12 cellular contexts compared by ENCODE assay signal in the genomic region with DNA sequence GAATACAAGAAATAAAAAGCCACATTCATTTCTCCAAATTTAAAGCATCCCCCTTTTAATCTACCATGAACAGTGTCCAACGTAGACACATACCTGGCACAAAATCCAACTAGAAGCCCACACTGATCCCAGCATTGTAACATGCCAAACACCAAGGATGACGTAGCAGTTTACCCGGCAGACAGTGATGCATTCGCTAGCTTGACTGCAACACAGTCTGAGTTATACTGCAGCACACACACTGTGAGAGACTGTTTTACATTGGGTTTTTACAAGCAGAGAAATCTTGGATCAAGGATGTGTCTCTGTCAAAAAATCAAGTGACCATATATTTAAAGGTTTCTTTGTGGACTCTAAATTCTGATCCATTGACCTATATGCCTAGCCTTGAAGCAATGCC.
A peak's percentile ranks its signal among the peaks of the same experiment; 100 is the strongest.
DNase-seq lines count a peak whose midpoint lies in the region; ATAC-seq, FAIRE-seq and TF ChIP-seq lines count a peak whose summit lies in the region.
"Had no signal": no experiment of that assay in that cellular context is flagged by ENCODE, and none has a peak within 500 bp of the region (broad histone marks: within the 10 kb centered on the region; RNA-seq: fewer than 3 reads in every experiment).

No MANE protein-coding gene starts in this region.

- H3K4me1 Mint-ChIP-seq in activated CD4-positive, alpha-beta memory T cell treated with anti-CD3 and anti-CD28 coated beads for 36 hours (ENCODE audit: low read depth) = no peaks in the 10 kb centered on the region

- H3K9ac ChIP-seq in GM12878 (ENCODE audit: control insufficient read depth, insufficient read depth, low read length) = no peak overlapping the region

- 98% methylated on average over 4 of the region's 4 CpGs for WGBS in GM12878 (ENCODE audit: insufficient coverage, insufficient replicate concordance, low lambda C conversion rate, missing lambda C conversion rate)

- peaks cover 5% of the 10 kb centered on the region for H3K36me3 Mint-ChIP-seq in activated CD4-positive, alpha-beta memory T cell treated with anti-CD3 and anti-CD28 coated beads for 36 hours

- H3K9me3 Mint-ChIP-seq in activated CD4-positive, alpha-beta memory T cell treated with anti-CD3 and anti-CD28 coated beads for 36 hours = no peaks in the 10 kb centered on the region
- H3K9me3 Mint-ChIP-seq: dendritic cell treated with granulocyte-macrophage colony-stimulating factor and Interleukin-4, amounts not matched to agents 40 ng/mL and 50 ng/mL, for 4 days; IgD-negative memory B cell; T-helper 1 cell treated with Interleukin-12 subunit alpha and Interleukin-12 subunit beta and Interleukin-4 antibody, amounts not matched to agents 30 μg/mL and 1 μg/mL, for 36 hours had no signal

- no peaks in the 10 kb centered on the region for H3K27me3 Mint-ChIP-seq in activated CD4-positive, alpha-beta memory T cell treated with anti-CD3 and anti-CD28 coated beads for 36 hours
- H3K27me3 Mint-ChIP-seq: dendritic cell treated with granulocyte-macrophage colony-stimulating factor and Interleukin-4, amounts not matched to agents 40 ng/mL and 50 ng/mL, for 4 days; IgD-negative memory B cell had no signal

- peak overlapping the region; percentile 37; the same call in 1 of the 2 replicates for H3K4me3 ChIP-seq in LNCaP clone FGC (ENCODE audit: low read depth, low read length)
- no peak overlapping the region for H3K4me3 ChIP-seq in GM12878

- POLR2A ChIA-PET in GM12878 (lab: Charles Lee) = no interaction called here
- POLR2A ChIA-PET in activated CD4-positive, alpha-beta memory T cell treated with anti-CD3 and anti-CD28 coated beads for 36 hours (lab: Charles Lee) = no interaction called here

- TF ChIP-seq RAD21 in GM12878 (IDR thresholded peaks at IDR 0.05; ENCODE audit: insufficient read depth, low read depth, low read length) = no peak

- no peak for TF ChIP-seq POLR2A in GM12878 (IDR thresholded peaks at IDR 0.05; ENCODE audit: low read depth, low read length)

- no peaks in the 10 kb centered on the region for H3K36me3 ChIP-seq in GM12878 (ENCODE audit: control insufficient read depth in 2 of 2, insufficient read depth in 2 of 2, low read length in 1 of 2)

- no peak for FAIRE-seq in GM12878 (lab: Jason Lieb, UNC)
- FAIRE-seq: islet of Langerhans had no signal

- BruUV-seq in GM12878 (replicated peaks; lab: Mats Ljungman, UMichigan) = TSS peak; percentile 20

- CTCF ChIA-PET in GM12878 (lab: Yijun Ruan, JAX) = interaction anchor here (0.7 kb wide), 1 partner anchor 22 kb away, joined by 3 read pairs; no protein-coding TSS in a partner anchor
- CTCF ChIA-PET in activated CD4-positive, alpha-beta memory T cell treated with anti-CD3 and anti-CD28 coated beads for 36 hours (lab: Charles Lee) = no interaction called here

- no peak overlapping the region for H3K4me2 ChIP-seq in GM12878 (ENCODE audit: control insufficient read depth, insufficient read depth)

- SMC1A ChIA-PET in GM12878 (lab: Charles Lee; ENCODE audit: uncharacterized antibody, unreplicated experiment) = interaction anchor here (0.8 kb wide), 1 partner anchor 12 kb away, joined by 3 read pairs; no protein-coding TSS in a partner anchor

- no peak overlapping the region for H3K4me3 Mint-ChIP-seq in activated CD4-positive, alpha-beta memory T cell treated with anti-CD3 and anti-CD28 coated beads for 36 hours
- H3K4me3 Mint-ChIP-seq: dendritic cell treated with granulocyte-macrophage colony-stimulating factor and Interleukin-4, amounts not matched to agents 40 ng/mL and 50 ng/mL, for 4 days; IgD-negative memory B cell; T-helper 1 cell treated with Interleukin-12 subunit alpha and Interleukin-12 subunit beta and Interleukin-4 antibody, amounts not matched to agents 30 μg/mL and 1 μg/mL, for 36 hours had no signal

- in situ Hi-C loops in GM12878 (cut with MboI) = no loop called here

- no peaks in the 10 kb centered on the region for H3K27me3 ChIP-seq in GM12878 (replicated peaks in 1 of 2; ENCODE audit: control insufficient read depth in 2 of 2, insufficient read depth in 2 of 2, low read length in 1 of 2)

- peak; percentile 72 for DNase-seq in LNCaP clone FGC (ENCODE audit: low read depth)
- no peak for DNase-seq in GM12878 (ENCODE audit: low read depth, low spot score)
- DNase-seq in left cardiac atrium = no peak
- peak; percentile 30 for DNase-seq in renal cortical epithelial cell (ENCODE audit: low read depth)
- no peak for DNase-seq in activated CD4-positive, alpha-beta memory T cell treated with anti-CD3 and anti-CD28 coated beads for 36 hours
- DNase-seq: NCI-H524 had no signal

- H2AFZ ChIP-seq in GM12878 (ENCODE audit: control insufficient read depth, low read depth, low read length) = no peak overlapping the region

- no peak overlapping the region for H3K27ac Mint-ChIP-seq in activated CD4-positive, alpha-beta memory T cell treated with anti-CD3 and anti-CD28 coated beads for 36 hours
- H3K27ac Mint-ChIP-seq: dendritic cell treated with granulocyte-macrophage colony-stimulating factor and Interleukin-4, amounts not matched to agents 40 ng/mL and 50 ng/mL, for 4 days; IgD-negative memory B cell; T-helper 1 cell treated with Interleukin-12 subunit alpha and Interleukin-12 subunit beta and Interleukin-4 antibody, amounts not matched to agents 30 μg/mL and 1 μg/mL, for 36 hours had no signal

- no peaks in the 10 kb centered on the region for H4K20me1 ChIP-seq in GM12878 (ENCODE audit: control insufficient read depth, insufficient read depth)

- no peak for TF ChIP-seq CTCF in LNCaP clone FGC (IDR thresholded peaks at IDR 0.05; ENCODE audit: control insufficient read depth, extremely low read depth, insufficient read depth)
- TF ChIP-seq CTCF in GM12878 (IDR thresholded peaks at IDR 0.05 in 2 of 3, conservative IDR thresholded peaks at IDR 0.05 in 1 of 3; ENCODE audit: control insufficient read depth in 2 of 3, extremely low read depth in 1 of 3, insufficient read depth in 1 of 3, low read depth in 3 of 3, low read length in 3 of 3) = no peak

- H3K79me2 ChIP-seq in GM12878 (ENCODE audit: control insufficient read depth, insufficient read depth, low read length) = no peaks in the 10 kb centered on the region

- TF ChIP-seq EP300 in GM12878 (IDR thresholded peaks at IDR 0.05; ENCODE audit: borderline replicate concordance in 1 of 2, control insufficient read depth in 1 of 2, low read depth in 2 of 2, low read length in 2 of 2) = no peak

- H3K27ac ChIP-seq in GM12878 (ENCODE audit: control insufficient read depth, insufficient read depth) = no peak overlapping the region

- RAD21 ChIA-PET in GM12878 (lab: Charles Lee; ENCODE audit: unreplicated experiment) = interaction anchor here (1.3 kb wide), 1 partner anchor 72 kb away, joined by 4 read pairs; no protein-coding TSS in a partner anchor

- intact Hi-C loops in GM12878 (cut with micrococcal nuclease; ENCODE audit: unreplicated experiment) (no loop called here), left cardiac atrium (cut with DNase I) (no loop called here)
- intact Hi-C loops in activated CD4-positive, alpha-beta memory T cell treated with anti-CD3 and anti-CD28 coated beads for 36 hours (cut with micrococcal nuclease) = no loop called here

- ATAC-seq in GM12878 (no peak), left cardiac atrium (peak; percentile 59 to 92), GM19452 (IDR thresholded peaks at IDR 0.05; ENCODE audit: unreplicated experiment) (no peak), HG02571 (IDR thresholded peaks at IDR 0.05; ENCODE audit: unreplicated experiment) (no peak)

- H3K4me1 ChIP-seq in GM12878 (ENCODE audit: control insufficient read depth, insufficient read depth, low read length) = no peaks in the 10 kb centered on the region

- H3K9me3 ChIP-seq in GM12878 (replicated peaks; ENCODE audit: control insufficient read depth, insufficient read depth, low read length) = no peaks in the 10 kb centered on the region

TF ChIP-seq in GM12878, 131 proteins besides CTCF, POLR2A, EP300 and RAD21:
- TF ChIP-seq HDAC2 (IDR thresholded peaks at IDR 0.05) (no peak), MTA2 (IDR thresholded peaks at IDR 0.05; ENCODE audit: low read depth) (no peak), GATAD2B (conservative IDR thresholded peaks at IDR 0.05; ENCODE audit: low read depth) (no peak)
TF ChIP-seq in GM12878: peak in this region for 0.

Comparison
In these comparisons a context has a peak if more than half of its experiments do, and no peak if none do; other contexts are left out.
1. DNase-seq: peak in LNCaP clone FGC (single experiment) and renal cortical epithelial cell (single experiment); none in GM12878 (single experiment), left cardiac atrium (single experiment) and activated CD4-positive, alpha-beta memory T cell treated with anti-CD3 and anti-CD28 coated beads for 36 hours (single experiment).
2. ATAC-seq: peak in left cardiac atrium (2 of 2); none in GM12878 (single experiment), GM19452 (single experiment) and HG02571 (single experiment).